8 cellular contexts compared by ENCODE assay signal in the genomic region with DNA sequence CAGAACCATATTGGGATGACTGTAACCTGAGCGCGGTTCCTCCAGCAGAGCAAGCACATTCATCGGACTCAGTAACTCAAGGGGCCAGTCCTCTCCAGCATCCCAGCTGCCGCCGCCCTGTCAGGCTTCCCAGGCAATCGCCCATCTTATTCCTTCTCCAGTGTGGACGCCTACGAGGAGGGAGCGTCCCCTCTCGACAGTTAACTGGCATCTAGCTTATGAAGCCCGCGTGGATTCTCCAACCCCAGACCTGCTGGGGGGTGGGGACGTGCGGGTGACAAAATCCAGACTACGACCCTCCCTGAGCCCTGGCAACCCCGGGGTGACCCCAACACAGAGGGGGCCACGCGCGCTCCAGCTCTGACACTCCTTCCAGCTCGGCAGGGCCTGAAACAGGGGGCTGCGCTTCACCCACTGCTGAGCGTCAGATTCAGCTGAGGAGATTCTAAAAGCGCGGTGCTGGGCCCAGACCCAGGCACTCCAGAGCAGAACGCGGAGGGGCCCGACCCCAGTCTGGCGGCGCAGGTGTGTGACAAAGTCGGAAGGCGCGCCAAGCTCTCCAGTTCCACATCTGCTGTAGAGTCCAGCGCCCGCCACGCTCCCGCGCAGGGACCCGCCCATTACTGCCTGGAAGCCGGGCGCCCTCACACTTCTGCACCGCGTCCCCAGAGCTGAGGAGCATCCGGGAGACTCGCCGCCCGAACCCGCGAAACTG. TPM values are rescaled to one million over a fixed set of nuclear protein-coding genes. Genes with fewer than 3 reads are reported as not detected.
DNase-seq lines count a peak whose midpoint lies in the region; ATAC-seq, FAIRE-seq and TF ChIP-seq lines count a peak whose summit lies in the region.

No MANE protein-coding gene starts in this region.

- peaks cover 8% of the 10 kb centered on the region for H3K9me3 Mint-ChIP-seq in activated B cell treated with CpG ODN at 0.5 μM for 24 hours
- peaks cover 9% of the 10 kb centered on the region for H3K9me3 Mint-ChIP-seq in type B pancreatic cell

- no peaks in the 10 kb centered on the region for H3K79me2 ChIP-seq in fibroblast of lung (ENCODE audit: control insufficient read depth, insufficient read depth, low read length)

- FAIRE-seq in D721Med (lab: Jason Lieb, UNC) = no peak

- H3K9ac ChIP-seq in fibroblast of lung (ENCODE audit: insufficient read depth, low read length) = peak overlapping the region; percentile 71

- peak overlapping the region; percentile 73 for H3K4me2 ChIP-seq in fibroblast of lung (ENCODE audit: extremely low read depth, insufficient read depth, low read length)

- no peaks in the 10 kb centered on the region for H3K4me1 ChIP-seq in fibroblast of lung (ENCODE audit: control insufficient read depth, extremely low read depth, insufficient read depth, low read length)

- peak overlapping the region; percentile 94 for H3K27ac Mint-ChIP-seq in activated B cell treated with CpG ODN at 0.5 μM for 24 hours
- peak overlapping the region; percentile 95 for H3K27ac Mint-ChIP-seq in type B pancreatic cell

- peak overlapping the region; percentile 83 for H2AFZ ChIP-seq in fibroblast of lung (ENCODE audit: low read length)

- H3K27me3 ChIP-seq in fibroblast of lung (ENCODE audit: control insufficient read depth, insufficient read depth, low read length) = no peaks in the 10 kb centered on the region

- POLR2A ChIA-PET in activated B cell treated with CpG ODN at 0.5 μM for 24 hours (lab: Charles Lee) = interaction anchor here (0.6 to 3.0 kb wide), 14 partner anchors 18 to 484 kb away, joined by 3 to 30 read pairs (median 4); partner anchors contain the start of genes AKAP5, ESR2, HSPA2 and MTHFD1

- DNase-seq in D721Med (ENCODE audit: insufficient read length, low spot score) = no peak
- DNase-seq in NCI-H2171 (lab: John Stamatoyannopoulos, UW) = peak; percentile 64
- DNase-seq in activated B cell treated with CpG ODN at 0.5 μM for 24 hours = peak; percentile 36
- DNase-seq in fibroblast of lung (ENCODE audit: low read depth in 2 of 2) = peak; percentile 54 to 62
- peak; percentile 71 for DNase-seq in myocyte (ENCODE audit: low read depth)
- peak; percentile 85 for DNase-seq in type B pancreatic cell (ENCODE audit: extremely low spot score, unreplicated experiment)

- H3K36me3 ChIP-seq in fibroblast of lung (ENCODE audit: control insufficient read depth, insufficient read depth, low read length) = no peaks in the 10 kb centered on the region

- H3K4me3 Mint-ChIP-seq in activated B cell treated with CpG ODN at 0.5 μM for 24 hours (peak overlapping the region; percentile 94), type B pancreatic cell (peak overlapping the region; percentile 92)

- H4K20me1 ChIP-seq in fibroblast of lung (ENCODE audit: control insufficient read depth, extremely low read depth, insufficient read depth, low read length) = no peaks in the 10 kb centered on the region

- peaks cover 29% of the 10 kb centered on the region for H3K4me1 Mint-ChIP-seq in activated B cell treated with CpG ODN at 0.5 μM for 24 hours
- H3K4me1 Mint-ChIP-seq in type B pancreatic cell (ENCODE audit: unreplicated experiment) = peaks cover 25% of the 10 kb centered on the region

- TF ChIP-seq CTCF in D721Med (IDR thresholded peaks at IDR 0.05; ENCODE audit: insufficient read depth, missing control alignments) = peak; percentile 20
- no peak for TF ChIP-seq CTCF in activated B cell treated with CpG ODN at 0.5 μM for 24 hours (IDR thresholded peaks at IDR 0.05)
- TF ChIP-seq CTCF in fibroblast of lung (conservative IDR thresholded peaks at IDR 0.05 in 1 of 2, IDR thresholded peaks at IDR 0.05 in 1 of 2; ENCODE audit: low read depth in 1 of 2, low read length in 2 of 2) = peak in 1 of 2 donors; percentile 19
- TF ChIP-seq CTCF in type B pancreatic cell (conservative IDR thresholded peaks at IDR 0.05) = no peak

- peaks cover 14% of the 10 kb centered on the region for H3K36me3 Mint-ChIP-seq in activated B cell treated with CpG ODN at 0.5 μM for 24 hours (ENCODE audit: low read depth)
- H3K36me3 Mint-ChIP-seq in type B pancreatic cell = peaks cover 4% of the 10 kb centered on the region

- H3K4me3 ChIP-seq in fibroblast of lung (replicated peaks in 1 of 4; ENCODE audit: control extremely low read depth in 1 of 4, insufficient read depth in 1 of 4, low read depth in 3 of 4, low read length in 4 of 4) = peak overlapping the region; percentile 61 to 77 (median 71)

- peak overlapping the region; percentile 79 for H3K27ac ChIP-seq in fibroblast of lung (ENCODE audit: insufficient read depth, low read length)

- ATAC-seq in GM19043 (IDR thresholded peaks at IDR 0.05; ENCODE audit: low read depth, unreplicated experiment) (peak; percentile 34), HG03175 (IDR thresholded peaks at IDR 0.05; ENCODE audit: unreplicated experiment) (peak; percentile 61), activated B cell treated with CpG ODN at 0.5 μM for 24 hours (ENCODE audit: low read depth) (peak; percentile 70)

- intact Hi-C loops in activated B cell treated with CpG ODN at 0.5 μM for 24 hours (cut with micrococcal nuclease) = loop anchor here (1.0 to 10.0 kb wide), 7 partner anchors 50 to 793 kb away; partner anchors contain the start of genes CHURC1, HSPA2, MTHFD1 and PPP2R5E

- no peaks in the 10 kb centered on the region for H3K9me3 ChIP-seq in fibroblast of lung (ENCODE audit: control insufficient read depth, insufficient read depth, low read depth, low read length)

- CTCF ChIA-PET in activated B cell treated with CpG ODN at 0.5 μM for 24 hours (lab: Charles Lee) = interaction anchor here (1.1 to 1.3 kb wide), 3 partner anchors 34 to 92 kb away, joined by 3 to 4 read pairs (median 3); partner anchors contain the start of gene ESR2

- H3K27me3 Mint-ChIP-seq in activated B cell treated with CpG ODN at 0.5 μM for 24 hours (no peaks in the 10 kb centered on the region), type B pancreatic cell (no peaks in the 10 kb centered on the region)

RNA-seq across cellular contexts. Expression of gene ESR2, which starts 43.9 kb away (rescaled TPM):
- total RNA-seq in activated B cell treated with CpG ODN at 0.5 μM for 24 hours (17.0 and 23.2 TPM in 2 replicates), fibroblast of lung (0.26 and 0.66 TPM in 2 replicates), myocyte (0.16 and 0.43 TPM in 2 replicates), type B pancreatic cell (ENCODE audit: low replicate concordance) (0.19 and 0.53 TPM in 2 replicates)
- 0.02 and 0.15 TPM in 2 replicates for polyA plus RNA-seq in fibroblast of lung
- 0.09 TPM in 1 of 2 replicates, not detected in the other for polyA plus RNA-seq in fibroblast of lung (2012)
- polyA minus RNA-seq in fibroblast of lung (ENCODE audit: low replicate concordance) = 0.59 TPM in 1 of 2 replicates, not detected in the other
- 0.01 TPM for polyA plus RNA-seq in myocyte (2012)

RNA-seq across cellular contexts. Expression of gene MTHFD1, which starts 50.1 kb away (rescaled TPM):
- 91.4 and 98.4 TPM in 2 replicates for total RNA-seq in activated B cell treated with CpG ODN at 0.5 μM for 24 hours
- 33.1 and 41.6 TPM in 2 replicates for total RNA-seq in fibroblast of lung
- polyA plus RNA-seq in fibroblast of lung = 39.4 and 76.4 TPM in 2 replicates
- 49.0 and 107 TPM in 2 replicates for polyA plus RNA-seq in fibroblast of lung (2012)
- 32.0 and 81.7 TPM in 2 replicates for polyA minus RNA-seq in fibroblast of lung (ENCODE audit: low replicate concordance)
- total RNA-seq in myocyte = 37.3 and 49.0 TPM in 2 replicates
- polyA plus RNA-seq in myocyte (2012) = 58.4 TPM
- total RNA-seq in type B pancreatic cell (ENCODE audit: low replicate concordance) = 55.9 and 108 TPM in 2 replicates

Comparison
In these comparisons a context has a peak if more than half of its experiments do, and no peak if none do; other contexts are left out.
1. RNA of gene ESR2, which starts 43.9 kb away (total RNA-seq): 17.0 to 23.2 TPM in activated B cell treated with CpG ODN at 0.5 μM for 24 hours; 0.26 to 0.66 TPM in fibroblast of lung, 0.19 to 0.53 TPM in type B pancreatic cell and 0.16 to 0.43 TPM in myocyte; every median in the first group is over 10 times any median in the second.
2. Peak in every context shown above with its lines, with median percentiles within 50 percentile points of each other: ATAC-seq.